8 cellular contexts compared by ENCODE assay signal in the genomic region with DNA sequence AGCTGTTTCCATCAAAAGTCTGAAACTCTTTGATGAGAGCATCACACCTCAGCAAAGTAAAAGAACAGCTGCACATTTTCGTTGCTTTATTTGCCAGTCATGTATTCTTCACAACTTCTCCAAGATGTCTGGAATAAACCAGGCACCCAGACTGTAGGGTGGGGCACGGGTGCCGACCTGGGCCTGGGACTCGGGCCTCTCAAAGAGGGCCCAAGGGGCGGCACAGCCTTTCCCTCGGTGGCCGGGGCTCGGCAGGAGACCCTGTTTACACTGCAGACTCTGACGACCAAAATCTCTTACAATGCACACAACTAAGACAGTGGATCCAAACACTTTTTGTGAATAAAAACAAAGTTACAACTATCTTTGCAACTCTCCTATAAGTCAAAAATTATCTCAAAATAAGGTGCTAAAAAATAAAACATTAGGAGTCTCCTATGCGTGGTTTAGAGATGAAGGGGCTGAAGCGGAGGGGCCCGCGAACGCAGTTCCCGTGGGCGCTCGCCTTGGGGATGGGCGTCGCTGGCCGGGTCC. TPM values are rescaled to one million over a fixed set of nuclear protein-coding genes. Genes with fewer than 3 reads are reported as not detected.
DNase-seq lines count a peak whose midpoint lies in the region; ATAC-seq and TF ChIP-seq lines count a peak whose summit lies in the region.

No MANE protein-coding gene starts in this region.

- peaks cover 58% of the 10 kb centered on the region for H3K79me2 ChIP-seq in MM.1S (ENCODE audit: low read length)

- DNase-seq in MM.1S (peak; percentile 41), dermis blood vessel endothelial cell (peak; percentile 6), putamen (ENCODE audit: low spot score) (no peak), kidney tubule cell (ENCODE audit: low spot score) (no peak), amniotic stem cell (lab: John Stamatoyannopoulos, UW) (no peak)

- no peaks in the 10 kb centered on the region for H3K9me3 ChIP-seq in MM.1S (replicated peaks; ENCODE audit: insufficient read depth, low read length)
- H3K9me3 ChIP-seq in muscle layer of duodenum (ENCODE audit: control insufficient read depth in 1 of 2, low read length in 2 of 2), result no peaks in the 10 kb centered on the region

- H3K27ac ChIP-seq in C4-2B (peak overlapping the region; percentile 93), MM.1S (ENCODE audit: low read length) (peak overlapping the region; percentile 58; the same call in 1 of the 2 replicates), muscle layer of duodenum (ENCODE audit: low read length) (no peak overlapping the region)

- peak overlapping the region; percentile 81 for H2AFZ ChIP-seq in MM.1S (ENCODE audit: low read length)

- H3K9me2 ChIP-seq in MM.1S (replicated peaks; ENCODE audit: insufficient read depth, low read length), result no peaks in the 10 kb centered on the region

- ATAC-seq in GM21786 (IDR thresholded peaks at IDR 0.05; ENCODE audit: unreplicated experiment), result no peak

- peak overlapping the region; percentile 79 for H3K4me2 ChIP-seq in MM.1S (ENCODE audit: low read depth, low read length)

- H4K20me1 ChIP-seq in MM.1S (ENCODE audit: insufficient read depth, low read length), result peaks cover 16% of the 10 kb centered on the region

- no peaks in the 10 kb centered on the region for H3K36me3 ChIP-seq in MM.1S (replicated peaks; ENCODE audit: insufficient read depth, low read length)
- H3K36me3 ChIP-seq in muscle layer of duodenum (ENCODE audit: control insufficient read depth in 1 of 2, insufficient read depth in 2 of 2, low read length in 2 of 2), result peaks cover under 1 to 1% of the 10 kb centered on the region in 2 donors

- H3K27me3 ChIP-seq in MM.1S (replicated peaks; ENCODE audit: insufficient read depth, low read length) (no peaks in the 10 kb centered on the region), muscle layer of duodenum (ENCODE audit: low read depth, low read length) (no peaks in the 10 kb centered on the region)

- H3F3A ChIP-seq in MM.1S (ENCODE audit: insufficient read depth, low read length), result peaks cover 15% of the 10 kb centered on the region

- H3K4me3 ChIP-seq in MM.1S (ENCODE audit: low read length) (peak overlapping the region; percentile 99), muscle layer of duodenum (ENCODE audit: low read depth in 1 of 2, low read length in 2 of 2) (peak overlapping the region; percentile 78 to 97)

- H3K9ac ChIP-seq in MM.1S (ENCODE audit: low read length), result peak overlapping the region; percentile 89

- H3K4me1 ChIP-seq in MM.1S (ENCODE audit: low read length) (peaks cover 20% of the 10 kb centered on the region), muscle layer of duodenum (ENCODE audit: control insufficient read depth in 1 of 2, insufficient read depth in 2 of 2, low read length in 2 of 2) (peaks cover 17 to 26% of the 10 kb centered on the region in 2 donors)

- no peak for TF ChIP-seq CTCF in C4-2B (conservative IDR thresholded peaks at IDR 0.05)
- TF ChIP-seq CTCF in MM.1S (IDR thresholded peaks at IDR 0.05; ENCODE audit: low read length), result no peak

RNA-seq across cellular contexts. Expression of a gene that starts 0.7 kb away (rescaled TPM):
- total RNA-seq in dermis blood vessel endothelial cell, result 85.3 and 134 TPM in 2 replicates

RNA-seq across cellular contexts. Expression of a gene that starts 43.6 kb away (rescaled TPM):
- 6.1 and 9.4 TPM in 2 replicates for total RNA-seq in dermis blood vessel endothelial cell

RNA-seq across cellular contexts. Expression of a gene that starts 57.5 kb away (rescaled TPM):
- total RNA-seq in dermis blood vessel endothelial cell, result 97.7 and 121 TPM in 2 replicates

RNA-seq across cellular contexts. Expression of a gene that starts 58.3 kb away (rescaled TPM):
- 10.6 and 12.9 TPM in 2 replicates for total RNA-seq in dermis blood vessel endothelial cell

Comparison
In these comparisons a context has a peak if more than half of its experiments do, and no peak if none do; other contexts are left out.
1. DNase-seq: peak in MM.1S (single experiment) and dermis blood vessel endothelial cell (single experiment); none in putamen (single experiment), kidney tubule cell (single experiment) and amniotic stem cell (single experiment).